In the genomic region with DNA sequence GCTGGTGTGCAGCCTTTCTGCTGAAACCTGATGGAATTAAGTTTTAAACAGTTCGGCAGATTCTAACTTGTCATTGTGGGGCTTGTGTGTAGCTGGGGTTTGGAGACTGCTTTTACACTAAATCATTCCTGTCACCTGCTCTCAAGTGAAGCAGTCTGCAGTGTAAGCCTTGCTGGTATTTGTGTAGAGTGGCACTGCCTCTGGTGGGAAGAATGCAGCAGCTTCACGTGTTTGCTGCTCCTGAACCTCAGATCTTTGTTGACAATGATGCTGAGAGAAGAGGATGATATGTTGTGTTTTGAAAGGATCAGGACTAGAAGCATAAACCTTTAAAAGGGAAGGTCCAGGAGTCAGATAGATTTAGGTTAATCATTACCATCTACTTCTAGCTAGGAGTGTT, we compare ENCODE assay signal across 8 cellular contexts.
DNase-seq lines count a peak whose midpoint lies in the region; ATAC-seq and TF ChIP-seq lines count a peak whose summit lies in the region.

No MANE protein-coding gene starts in this region.

- peak; percentile 71 for ATAC-seq in left ventricle myocardium superior
- ATAC-seq in psoas muscle: peak; percentile 54 to 86 (median 73)

- in situ Hi-C loops in SK-MEL-5 (cut with HindIII; ENCODE audit: low pct_unique_long_range_greater_than_20kb, low sequenced_read_pairs): no loop called here

- CTCF ChIA-PET in GM10248 (lab: Yijun Ruan, JAX): interaction anchor here (1.0 to 2.7 kb wide), 4 partner anchors 9 to 39 kb away, joined by 3 to 10 read pairs (median 4); no protein-coding TSS in a partner anchor

- POLR2A ChIA-PET in GM10248 (lab: Yijun Ruan, JAX): no interaction called here

- 45 to 57% (median 54%) methylated on average over 2 of the region's 2 CpGs for WGBS in psoas muscle, 3 donors

- peak; percentile 44 for TF ChIP-seq CTCF in psoas muscle (IDR thresholded peaks at IDR 0.05)
- no peak for TF ChIP-seq CTCF in tibial artery (IDR thresholded peaks at IDR 0.05)
- no peak for TF ChIP-seq CTCF in GM10248 (IDR thresholded peaks at IDR 0.05; ENCODE audit: control extremely low read depth, extremely low read depth, low read depth, missing control alignments)
- TF ChIP-seq CTCF in breast epithelium (IDR thresholded peaks at IDR 0.05): no peak

- DNase-seq in NCI-H2107 treated with DMSO at 0.1 percent for 48 hours (lab: John Stamatoyannopoulos, UW; ENCODE audit: unreplicated experiment) (peak; percentile 3), NCI-H2107 (lab: John Stamatoyannopoulos, UW) (no peak), SK-MEL-5 (ENCODE audit: low read depth, low spot score) (peak; percentile 39), left ventricle myocardium superior (no peak), psoas muscle (no peak), tibial artery (no peak), GM10248 (ENCODE audit: extremely low spot score) (no peak), breast epithelium (ENCODE audit: low spot score in 2 of 2) (no peak)

- no peak overlapping the region for H3K27ac ChIP-seq in psoas muscle
- no peak overlapping the region for H3K27ac ChIP-seq in tibial artery
- no peak overlapping the region for H3K27ac ChIP-seq in breast epithelium

- peaks cover 7% of the 10 kb centered on the region for H3K4me1 ChIP-seq in psoas muscle
- H3K4me1 ChIP-seq in tibial artery: no peaks in the 10 kb centered on the region
- H3K4me1 ChIP-seq in breast epithelium: no peaks in the 10 kb centered on the region

- H3K36me3 ChIP-seq in psoas muscle (ENCODE audit: insufficient read depth in 1 of 2, low read depth in 1 of 2) (peaks cover 0 to 12% of the 10 kb centered on the region in 2 donors), tibial artery (peaks cover 7 to 11% (median 8%) of the 10 kb centered on the region in 3 donors), breast epithelium (no peaks in the 10 kb centered on the region)

- no peaks in the 10 kb centered on the region for H3K9me3 ChIP-seq in psoas muscle
- no peaks in the 10 kb centered on the region for H3K9me3 ChIP-seq in tibial artery
- H3K9me3 ChIP-seq in breast epithelium: no peaks in the 10 kb centered on the region

- intact Hi-C loops in left ventricle myocardium superior (cut with micrococcal nuclease) (no loop called here), psoas muscle (cut with DNase I) (no loop called here), tibial artery (cut with DNase I; ENCODE audit: low total_unique reads) (loop anchor here (2.0 kb wide), 1 partner anchor 39 kb away; no protein-coding TSS in a partner anchor), breast epithelium (cut with DNase I; ENCODE audit: low total_unique reads) (no loop called here)

- TF ChIP-seq POLR2A in breast epithelium (IDR thresholded peaks at IDR 0.05): no peak

- H3K27me3 ChIP-seq in psoas muscle (ENCODE audit: insufficient read depth in 3 of 3, low read length in 2 of 3): no peaks in the 10 kb centered on the region
- no peaks in the 10 kb centered on the region for H3K27me3 ChIP-seq in tibial artery
- H3K27me3 ChIP-seq in breast epithelium: no peaks in the 10 kb centered on the region

- H3K4me3 ChIP-seq in psoas muscle: no peak overlapping the region
- H3K4me3 ChIP-seq in tibial artery: no peak overlapping the region
- H3K4me3 ChIP-seq in breast epithelium: no peak overlapping the region

Comparison
In these comparisons a context has a peak if more than half of its experiments do, and no peak if none do; other contexts are left out.
1. DNase-seq: peak in NCI-H2107 treated with DMSO at 0.1 percent for 48 hours (single experiment) and SK-MEL-5 (single experiment); none in NCI-H2107 (single experiment), left ventricle myocardium superior (single experiment), psoas muscle (0 of 2), tibial artery (0 of 2), GM10248 (single experiment) and breast epithelium (0 of 2).